Comparison of ENCODE assay signal across 15 cellular contexts in the genomic region with DNA sequence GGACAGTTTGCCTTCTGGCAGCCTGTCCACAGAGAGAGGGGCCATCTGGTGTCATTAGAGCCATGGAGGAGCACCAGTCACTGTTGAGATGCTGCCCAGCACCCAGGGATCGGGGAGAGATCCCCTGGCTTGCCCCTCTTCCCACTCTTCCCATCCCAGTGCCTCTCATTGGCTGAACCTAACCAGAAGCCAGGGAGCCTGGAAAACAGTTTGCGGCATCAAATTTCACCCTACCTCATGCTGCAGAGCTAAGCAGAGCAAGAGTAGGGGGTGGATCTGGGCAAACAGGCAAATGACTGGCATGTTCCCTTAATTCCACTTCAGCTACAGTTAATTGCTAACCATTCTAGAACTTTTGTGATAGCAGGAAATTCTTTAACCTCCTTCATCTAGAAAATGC. TPM values are rescaled to one million over a fixed set of nuclear protein-coding genes. Genes with fewer than 3 reads are reported as not detected.
A peak's percentile ranks its signal among the peaks of the same experiment; 100 is the strongest.
DNase-seq lines count a peak whose midpoint lies in the region; ATAC-seq and TF ChIP-seq lines count a peak whose summit lies in the region.
"Had no signal": no experiment of that assay in that cellular context is flagged by ENCODE, and none has a peak within 500 bp of the region (broad histone marks: within the 10 kb centered on the region; RNA-seq: fewer than 3 reads in every experiment).

No MANE protein-coding gene starts in this region.

- no peak overlapping the region for H3K9ac ChIP-seq in neural progenitor cell

- ATAC-seq in GM21529 (IDR thresholded peaks at IDR 0.05; ENCODE audit: unreplicated experiment) = no peak
- ATAC-seq: left ventricle myocardium superior had no signal

- H3K9me3 Mint-ChIP-seq in neural progenitor cell (peaks cover 4% of the 10 kb centered on the region), immature natural killer cell (no peaks in the 10 kb centered on the region)
- H3K9me3 Mint-ChIP-seq: IgD-negative memory B cell had no signal

- no peaks in the 10 kb centered on the region for H3K27me3 ChIP-seq in neural progenitor cell
- H3K27me3 ChIP-seq: upper lobe of left lung had no signal

- no peaks in the 10 kb centered on the region for H3K36me3 ChIP-seq in neural progenitor cell
- H3K36me3 ChIP-seq: upper lobe of left lung had no signal

- H3K27ac Mint-ChIP-seq in neural progenitor cell = peak overlapping the region; percentile 38
- peak overlapping the region in 3 of 6 donors; percentile 10 to 23 (median 12) for H3K27ac Mint-ChIP-seq in immature natural killer cell

- H3F3A ChIP-seq in neural progenitor cell (ENCODE audit: low read depth) = peaks cover 4% of the 10 kb centered on the region

- H3K79me2 ChIP-seq in neural progenitor cell (ENCODE audit: low read depth) = no peaks in the 10 kb centered on the region

- H3K27me3 Mint-ChIP-seq in neural progenitor cell (ENCODE audit: insufficient read depth, low read depth) (peaks cover 2% of the 10 kb centered on the region), immature natural killer cell (ENCODE audit: low read depth in 3 of 3) (peaks cover 0 to 2% (median 0%) of the 10 kb centered on the region in 3 donors)
- H3K27me3 Mint-ChIP-seq: IgD-negative memory B cell had no signal

- peak overlapping the region; percentile 52 for H3K4me2 ChIP-seq in neural progenitor cell

- H3K4me1 Mint-ChIP-seq in neural progenitor cell = peaks cover 11% of the 10 kb centered on the region
- peaks cover 62 to 93% of the 10 kb centered on the region in 2 donors for H3K4me1 Mint-ChIP-seq in immature natural killer cell

- TF ChIP-seq CTCF in neural progenitor cell (IDR thresholded peaks at IDR 0.05) = no peak

- no peak overlapping the region for H2AFZ ChIP-seq in neural progenitor cell (replicated peaks)

- H3K4me3 ChIP-seq in neural progenitor cell = no peak overlapping the region
- H3K4me3 ChIP-seq: upper lobe of left lung had no signal

- DNase-seq in NCI-H1105 treated with DMSO at 0.1 percent for 48 hours (lab: John Stamatoyannopoulos, UW) (peak; percentile 39), NCI-H1105 (lab: John Stamatoyannopoulos, UW) (no peak), NCI-H2107 treated with DMSO at 0.1 percent for 48 hours (lab: John Stamatoyannopoulos, UW; ENCODE audit: unreplicated experiment) (peak; percentile 94), astrocyte of the hippocampus (ENCODE audit: low read depth, low spot score) (peak; percentile 52), neural progenitor cell (ENCODE audit: low spot score) (peak; percentile 66), immature natural killer cell (no peak)
- DNase-seq in activated naive CD4-positive, alpha-beta T cell (lab: John Stamatoyannopoulos, UW) = no peak
- DNase-seq: EL; left ventricle myocardium superior; nucleus accumbens; SHP77 treated with DMSO at 0.1 percent for 48 hours; stimulated activated CD4-positive, alpha-beta T cell treated with anti-CD3 and anti-CD28 coated beads, Interleukin-12 subunit alpha, Interleukin-12 subunit beta, amount 100 ng/mL, for 4 hours; upper lobe of left lung had no signal

- no peaks in the 10 kb centered on the region for H3K9me3 ChIP-seq in neural progenitor cell (ENCODE audit: low read depth)
- H3K9me3 ChIP-seq: upper lobe of left lung had no signal

- H3K4me1 ChIP-seq in neural progenitor cell = peaks cover 9% of the 10 kb centered on the region
- H3K4me1 ChIP-seq: upper lobe of left lung had no signal

- no peak overlapping the region for H3K27ac ChIP-seq in neural progenitor cell
- H3K27ac ChIP-seq: upper lobe of left lung had no signal

- H3K36me3 Mint-ChIP-seq in neural progenitor cell (peaks cover 2% of the 10 kb centered on the region), immature natural killer cell (peaks cover 0 to 8% (median 0%) of the 10 kb centered on the region in 3 donors)

- H3K4me3 Mint-ChIP-seq in neural progenitor cell = no peak overlapping the region
- no peak overlapping the region for H3K4me3 Mint-ChIP-seq in immature natural killer cell

- peaks cover 3% of the 10 kb centered on the region for H4K20me1 ChIP-seq in neural progenitor cell (ENCODE audit: low read depth)

RNA-seq across cellular contexts. Expression of a gene that starts 19.1 kb away (rescaled TPM):
- total RNA-seq in neural progenitor cell (ENCODE audit: low replicate concordance) = 28.3 and 36.0 TPM in 2 replicates
- 10 to 100 TPM; 19.6 to 37.0 (median 21.8) TPM for polyA plus RNA-seq in immature natural killer cell

Comparison
In these comparisons a context has a peak if more than half of its experiments do, and no peak if none do; other contexts are left out.
1. DNase-seq: peak in NCI-H1105 treated with DMSO at 0.1 percent for 48 hours (single experiment), NCI-H2107 treated with DMSO at 0.1 percent for 48 hours (single experiment), astrocyte of the hippocampus (single experiment) and neural progenitor cell (single experiment); none in NCI-H1105 (single experiment), immature natural killer cell (0 of 3) and activated naive CD4-positive, alpha-beta T cell (0 of 4).